In genomic region chr15:40926659-40927496, GRCh38 we compare ENCODE assay signal across 1 cellular context.
TF ChIP-seq lines count a peak whose summit lies in the region.

No MANE protein-coding gene starts in this region.

TF ChIP-seq in WTC11, 78 proteins besides CTCF, POLR2A, EP300 and RAD21 (continued from another document):
- no peak for TF ChIP-seq CREM (CRISPR knock-in tag; IDR thresholded peaks at IDR 0.05)
- TF ChIP-seq AFF4 (CRISPR knock-in tag; IDR thresholded peaks at IDR 0.05; ENCODE audit: borderline replicate concordance) = no peak
- TF ChIP-seq ETV6 (CRISPR knock-in tag; IDR thresholded peaks at IDR 0.05) = no peak
- TF ChIP-seq RELA (CRISPR knock-in tag; IDR thresholded peaks at IDR 0.05; ENCODE audit: borderline replicate concordance) = no peak
